In genomic region chr4:77697860-77698599, GRCh38 we compare ENCODE assay signal across 8 cellular contexts.
DNase-seq lines count a peak whose midpoint lies in the region; ATAC-seq, FAIRE-seq and TF ChIP-seq lines count a peak whose summit lies in the region.

No MANE protein-coding gene starts in this region.

- H4K20me1 ChIP-seq in astrocyte (ENCODE audit: insufficient read depth, low read length), result no peaks in the 10 kb centered on the region

- no peak for TF ChIP-seq POLR2A in tibial nerve (IDR thresholded peaks at IDR 0.05)

- WGBS in tibial nerve, 2 donors, result 39 to 41% methylated on average over 10 of the region's 10 CpGs

- no peak for TF ChIP-seq EP300 in tibial nerve (IDR thresholded peaks at IDR 0.05)

- H3K27ac ChIP-seq in astrocyte (ENCODE audit: low read depth, low read length) (no peak overlapping the region), tibial nerve (no peak overlapping the region)

- H3K4me1 Mint-ChIP-seq in astrocyte (ENCODE audit: low read depth, unreplicated experiment), result peaks cover 56% of the 10 kb centered on the region

- H3K27ac Mint-ChIP-seq in astrocyte (ENCODE audit: unreplicated experiment), result peak overlapping the region; percentile 91

- H3K4me3 ChIP-seq in astrocyte (ENCODE audit: insufficient read depth, low read depth, low read length) (peak overlapping the region; percentile 9), tibial nerve (no peak overlapping the region)

- FAIRE-seq in astrocyte (lab: Jason Lieb, UNC), result peak; percentile 32

- peak overlapping the region; percentile 57 for H2AFZ ChIP-seq in astrocyte (ENCODE audit: low read depth, low read length)

- H3K9ac ChIP-seq in astrocyte (ENCODE audit: low read length), result peak overlapping the region; percentile 5

- H3K4me1 ChIP-seq in astrocyte (ENCODE audit: insufficient read depth, low read length), result peaks cover 31% of the 10 kb centered on the region
- no peaks in the 10 kb centered on the region for H3K4me1 ChIP-seq in tibial nerve

- DNase-seq in ELF-1 (ENCODE audit: low read depth, low spot score) (peak; percentile 12), M059J (ENCODE audit: low read depth) (peak; percentile 69), astrocyte (ENCODE audit: low read depth) (peak; percentile 55), inferior parietal cortex (ENCODE audit: extremely low spot score) (peak; percentile 54), tibial nerve (ENCODE audit: low spot score in 2 of 2) (no peak), ecto neural progenitor cell (ENCODE audit: low spot score) (no peak)

- peak overlapping the region; percentile 64 for H3K4me2 ChIP-seq in astrocyte (ENCODE audit: low read length)

- H3K36me3 ChIP-seq in astrocyte (ENCODE audit: insufficient read depth, low read length), result no peaks in the 10 kb centered on the region
- H3K36me3 ChIP-seq in tibial nerve, result no peaks in the 10 kb centered on the region

- H3K9me3 ChIP-seq in astrocyte (ENCODE audit: insufficient read depth, low read depth, low read length) (no peaks in the 10 kb centered on the region), tibial nerve (no peaks in the 10 kb centered on the region)

- peaks cover 2% of the 10 kb centered on the region for H3K9me3 Mint-ChIP-seq in astrocyte (ENCODE audit: unreplicated experiment)

- ATAC-seq in HG02678 (IDR thresholded peaks at IDR 0.05; ENCODE audit: unreplicated experiment) (no peak), GM19397 (IDR thresholded peaks at IDR 0.05; ENCODE audit: unreplicated experiment) (no peak)

- TF ChIP-seq CTCF in astrocyte (IDR thresholded peaks at IDR 0.05; ENCODE audit: insufficient read depth, low read depth, low read length) (peak; percentile 67), tibial nerve (IDR thresholded peaks at IDR 0.05) (peak in 4 of 5 experiments; percentile 13 to 30 (median 20))

- no peaks in the 10 kb centered on the region for H3K27me3 Mint-ChIP-seq in astrocyte (ENCODE audit: low read depth, unreplicated experiment)

- H3K27me3 ChIP-seq in astrocyte (ENCODE audit: insufficient read depth, low read length) (no peaks in the 10 kb centered on the region), tibial nerve (no peaks in the 10 kb centered on the region)

- H3K79me2 ChIP-seq in astrocyte (ENCODE audit: insufficient read depth, low read length), result no peaks in the 10 kb centered on the region

- no peaks in the 10 kb centered on the region for H3K36me3 Mint-ChIP-seq in astrocyte (ENCODE audit: low read depth, unreplicated experiment)

- no peak overlapping the region for H3K4me3 Mint-ChIP-seq in astrocyte (ENCODE audit: unreplicated experiment)

Comparison
In these comparisons a context has a peak if more than half of its experiments do, and no peak if none do; other contexts are left out.
1. DNase-seq: peak in ELF-1 (single experiment), M059J (single experiment), astrocyte (single experiment) and inferior parietal cortex (single experiment); none in tibial nerve (0 of 2) and ecto neural progenitor cell (single experiment).